Comparison of ENCODE assay signal across 8 cellular contexts in the genomic region with DNA sequence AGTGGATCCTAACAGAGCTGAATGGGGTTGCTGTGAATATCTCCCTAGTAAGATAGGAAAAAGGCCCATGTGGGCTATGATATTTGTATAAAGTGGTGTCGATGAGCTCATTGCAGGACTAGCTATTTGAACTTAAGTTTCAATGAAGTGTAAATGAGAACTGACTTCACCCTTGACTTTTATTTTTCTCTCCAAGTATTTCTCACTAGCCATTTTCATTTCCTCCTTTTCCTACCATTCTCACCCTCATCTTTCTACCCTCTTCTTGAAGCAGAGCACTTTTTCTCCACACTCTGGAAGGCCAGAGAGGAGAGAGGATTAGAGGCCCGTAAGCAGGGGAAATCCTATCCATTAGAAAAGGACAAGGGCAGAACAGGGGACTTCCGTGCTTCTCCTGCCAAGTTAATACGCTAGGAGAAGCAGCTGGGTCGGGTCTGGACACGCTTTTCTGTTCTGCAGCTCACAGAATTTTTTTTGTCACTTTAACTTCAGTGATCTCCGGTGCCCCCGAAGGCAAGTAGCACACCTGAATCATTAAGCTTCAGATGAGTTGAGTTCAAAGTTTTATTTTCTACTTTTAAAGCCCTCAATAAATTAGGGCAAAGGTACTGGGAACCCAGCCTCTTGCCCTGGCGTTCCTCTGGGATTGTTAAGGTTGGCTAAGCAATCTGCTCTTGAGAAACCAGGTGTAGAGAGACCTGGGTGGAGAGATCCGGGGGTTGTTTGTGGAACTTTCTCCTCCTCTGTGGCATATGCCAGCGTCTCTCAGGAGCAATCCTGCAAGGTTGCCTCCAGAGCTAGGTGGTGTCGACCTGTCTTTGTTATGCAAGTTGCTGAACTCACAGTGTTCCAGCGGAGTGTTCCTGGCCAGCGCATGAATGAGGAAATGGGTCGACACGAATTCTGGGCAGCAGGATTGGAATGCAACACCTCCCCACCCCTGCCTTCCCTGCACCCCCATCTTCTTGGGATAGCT. TPM values are rescaled to one million over a fixed set of nuclear protein-coding genes. Genes with fewer than 3 reads are reported as not detected.
DNase-seq lines count a peak whose midpoint lies in the region; ATAC-seq and TF ChIP-seq lines count a peak whose summit lies in the region.

No MANE protein-coding gene starts in this region.

- intact Hi-C loops in PC-3 (cut with micrococcal nuclease) (loop anchor here (2.0 kb wide), 1 partner anchor 34 kb away; no protein-coding TSS in a partner anchor), left ventricle myocardium superior (cut with micrococcal nuclease) (no loop called here), gastrocnemius medialis (cut with DNase I; ENCODE audit: low total_unique reads) (loop anchor here (1.0 kb wide), 1 partner anchor 34 kb away; no protein-coding TSS in a partner anchor)

- no peaks in the 10 kb centered on the region for H3F3A ChIP-seq in PC-3 (ENCODE audit: low read length, unreplicated experiment)

- TF ChIP-seq CTCF in PC-3 (conservative IDR thresholded peaks at IDR 0.05; ENCODE audit: low read depth, low read length) (no peak), gastrocnemius medialis (IDR thresholded peaks at IDR 0.05 in 4 of 5, conservative IDR thresholded peaks at IDR 0.05 in 1 of 5) (no peak)

- no TSS peak for BruUV-seq in PC-3 (replicated peaks; lab: Mats Ljungman, UMichigan)

- POLR2A ChIA-PET in PC-3 (lab: Charles Lee; ENCODE audit: unreplicated experiment), result no interaction called here

- peak overlapping the region; percentile 87; the same call in 1 of the 2 replicates for H2AFZ ChIP-seq in PC-3 (ENCODE audit: low read length)

- TF ChIP-seq POLR2A in gastrocnemius medialis (IDR thresholded peaks at IDR 0.05), result no peak

- ATAC-seq in HG02938 (IDR thresholded peaks at IDR 0.05; ENCODE audit: unreplicated experiment) (peak; percentile 50), PC-3 (no peak), left ventricle myocardium superior (peak; percentile 35), gastrocnemius medialis (peak; percentile 28 to 60)

- CTCF ChIA-PET in PC-3 (lab: Charles Lee), result no interaction called here

- H3K4me2 ChIP-seq in PC-3 (ENCODE audit: low read length), result peak overlapping the region; percentile 68; the same call in 1 of the 2 replicates

- H3K27ac ChIP-seq in PC-3 (ENCODE audit: low read length) (0 out of 2 replicates have a peak overlapping the region, but pooled peaks have one; percentile 22), gastrocnemius medialis (peak overlapping the region; percentile 89 to 96 (median 96))

- H3K36me3 ChIP-seq in PC-3 (ENCODE audit: low read depth, low read length) (no peaks in the 10 kb centered on the region), gastrocnemius medialis (no peaks in the 10 kb centered on the region)

- H3K9me2 ChIP-seq in PC-3 (replicated peaks; ENCODE audit: low read length), result no peaks in the 10 kb centered on the region

- H3K27me3 ChIP-seq in PC-3 (ENCODE audit: low read length) (no peaks in the 10 kb centered on the region), gastrocnemius medialis (no peaks in the 10 kb centered on the region)

- H3K9me3 ChIP-seq in PC-3 (ENCODE audit: low read length) (no peaks in the 10 kb centered on the region), gastrocnemius medialis (no peaks in the 10 kb centered on the region)

- H3K79me2 ChIP-seq in PC-3 (ENCODE audit: low read length), result no peaks in the 10 kb centered on the region

- in situ Hi-C loops in gastrocnemius medialis (cut with MboI; ENCODE audit: low sequenced_read_pairs in 4 of 4), result no loop called here

- no peak overlapping the region for H3K4me3 ChIP-seq in PC-3 (ENCODE audit: low read length)
- H3K4me3 ChIP-seq in gastrocnemius medialis, result peak overlapping the region in 2 of 4 donors; percentile 2 to 48

- no peaks in the 10 kb centered on the region for H4K20me1 ChIP-seq in PC-3 (ENCODE audit: low read length)

- DNase-seq in NCI-H2107 treated with DMSO at 0.1 percent for 48 hours (lab: John Stamatoyannopoulos, UW; ENCODE audit: unreplicated experiment) (peak; percentile 8), NCI-H2107 (lab: John Stamatoyannopoulos, UW) (no peak), PC-3 (no peak), left ventricle myocardium superior (no peak), gastrocnemius medialis (peak; percentile 16 to 42), NCI-H2029 treated with DMSO at 0.1 percent for 48 hours (lab: John Stamatoyannopoulos, UW) (no peak), cerebellum (ENCODE audit: low spot score) (no peak)

- H3K4me1 ChIP-seq in PC-3 (ENCODE audit: insufficient read depth, low read length), result peaks cover 18% of the 10 kb centered on the region
- peaks cover 21 to 27% of the 10 kb centered on the region in 2 donors for H3K4me1 ChIP-seq in gastrocnemius medialis

- peak overlapping the region; percentile 19; the same call in 1 of the 2 replicates for H3K9ac ChIP-seq in PC-3 (ENCODE audit: low read length)

RNA-seq across cellular contexts. Expression of gene ARID1B, which starts 56.2 kb away (rescaled TPM):
- total RNA-seq in PC-3 (2014; rRNA removed), result 24.1 and 24.2 TPM in 2 replicates
- total RNA-seq in left ventricle myocardium superior, result 46.6 TPM
- total RNA-seq in gastrocnemius medialis, result 10 to 100 TPM; 54.9 to 75.3 (median 62.0) TPM
- total RNA-seq in cerebellum, result 214 TPM

Comparison
In these comparisons a context has a peak if more than half of its experiments do, and no peak if none do; other contexts are left out.
1. DNase-seq: peak in NCI-H2107 treated with DMSO at 0.1 percent for 48 hours (single experiment) and gastrocnemius medialis (2 of 2); none in NCI-H2107 (single experiment), PC-3 (single experiment), left ventricle myocardium superior (single experiment), NCI-H2029 treated with DMSO at 0.1 percent for 48 hours (single experiment) and cerebellum (single experiment).